Comparison of ENCODE assay signal across 12 cellular contexts in genomic region chr16:1537763-1538289, GRCh38. TPM values are rescaled to one million over a fixed set of nuclear protein-coding genes. Genes with fewer than 3 reads are reported as not detected.
A peak's percentile ranks its signal among the peaks of the same experiment; 100 is the strongest.
DNase-seq lines count a peak whose midpoint lies in the region; ATAC-seq and TF ChIP-seq lines count a peak whose summit lies in the region.
"Had no signal": no experiment of that assay in that cellular context is flagged by ENCODE, and none has a peak within 500 bp of the region (broad histone marks: within the 10 kb centered on the region; RNA-seq: fewer than 3 reads in every experiment).

No MANE protein-coding gene starts in this region.

- no peak for ATAC-seq in RWPE2 (ENCODE audit: low read depth)
- ATAC-seq in natural killer cell: peak in 1 of 3 donors; percentile 17

- H3K9me3 ChIP-seq in BE2C: no peaks in the 10 kb centered on the region
- no peaks in the 10 kb centered on the region for H3K9me3 ChIP-seq in RWPE2 (ENCODE audit: severe bottlenecking)
- no peaks in the 10 kb centered on the region for H3K9me3 ChIP-seq in Caco-2
- H3K9me3 ChIP-seq: ovary, tibial nerve had no signal

- DNase-seq in BE2C (peak; percentile 3), RWPE2 (ENCODE audit: low spot score) (peak; percentile 55), natural killer cell (no peak), hypothalamus (lab: John Stamatoyannopoulos, UW) (no peak), Caco-2 (no peak), NCI-H187 (lab: John Stamatoyannopoulos, UW) (no peak), NCI-H1092 treated with DMSO at 0.1 percent for 48 hours (lab: John Stamatoyannopoulos, UW) (no peak)

- H3K36me3 Mint-ChIP-seq in activated naive CD4-positive, alpha-beta T cell treated with anti-CD3 and anti-CD28 coated beads, Interleukin-2, amount 50 U/mL, for 24 hours: peaks cover 5% of the 10 kb centered on the region
- H3K36me3 Mint-ChIP-seq in natural killer cell (no peaks in the 10 kb centered on the region), Caco-2 (ENCODE audit: insufficient read depth, unreplicated experiment) (no peaks in the 10 kb centered on the region)

- H3K9me3 Mint-ChIP-seq in activated naive CD4-positive, alpha-beta T cell treated with anti-CD3 and anti-CD28 coated beads, Interleukin-2, amount 50 U/mL, for 24 hours: no peaks in the 10 kb centered on the region
- H3K9me3 Mint-ChIP-seq in natural killer cell (no peaks in the 10 kb centered on the region), Caco-2 (ENCODE audit: unreplicated experiment) (no peaks in the 10 kb centered on the region)

- no peak overlapping the region for H3K27ac ChIP-seq in RWPE2 (ENCODE audit: poor library complexity, severe bottlenecking)
- H3K27ac ChIP-seq: ovary, tibial nerve had no signal

- no peak for TF ChIP-seq CTCF in BE2C (IDR thresholded peaks at IDR 0.05; ENCODE audit: low read depth, low read length)
- no peak for TF ChIP-seq CTCF in RWPE2 (IDR thresholded peaks at IDR 0.05; ENCODE audit: poor library complexity, severe bottlenecking)
- no peak for TF ChIP-seq CTCF in natural killer cell (IDR thresholded peaks at IDR 0.05)
- no peak for TF ChIP-seq CTCF in Caco-2 (IDR thresholded peaks at IDR 0.05; ENCODE audit: insufficient read depth in 1 of 2, low read depth in 1 of 2, low read length in 1 of 2, severe bottlenecking in 1 of 2, unreplicated experiment in 1 of 2)

- peaks cover 6% of the 10 kb centered on the region for H3K36me3 ChIP-seq in BE2C
- H3K36me3 ChIP-seq in RWPE2 (ENCODE audit: low read depth): no peaks in the 10 kb centered on the region
- H3K36me3 ChIP-seq in Caco-2 (ENCODE audit: control insufficient read depth, insufficient read depth, low read length): no peaks in the 10 kb centered on the region
- H3K36me3 ChIP-seq: ovary had no signal

- H3K4me1 ChIP-seq in BE2C (peaks cover 16% of the 10 kb centered on the region), RWPE2 (ENCODE audit: insufficient read depth, poor library complexity, severe bottlenecking) (peaks cover under 1% of the 10 kb centered on the region), Caco-2 (no peaks in the 10 kb centered on the region)

- H3K27me3 Mint-ChIP-seq in activated naive CD4-positive, alpha-beta T cell treated with anti-CD3 and anti-CD28 coated beads, Interleukin-2, amount 50 U/mL, for 24 hours: no peaks in the 10 kb centered on the region
- H3K27me3 Mint-ChIP-seq in natural killer cell (ENCODE audit: low read depth in 2 of 2) (no peaks in the 10 kb centered on the region), Caco-2 (ENCODE audit: insufficient read depth, unreplicated experiment) (no peaks in the 10 kb centered on the region)

- H3K4me3 ChIP-seq in BE2C (ENCODE audit: low read depth, low read length): no peak overlapping the region
- no peak overlapping the region for H3K4me3 ChIP-seq in RWPE2 (ENCODE audit: severe bottlenecking)
- H3K4me3 ChIP-seq in Caco-2 (ENCODE audit: low read depth, low read length): no peak overlapping the region
- H3K4me3 ChIP-seq: ovary had no signal

- POLR2A ChIA-PET in Caco-2 (lab: Charles Lee): no interaction called here

- intact Hi-C loops in natural killer cell (cut with micrococcal nuclease) (no loop called here), Caco-2 (cut with micrococcal nuclease; ENCODE audit: unreplicated experiment) (no loop called here)

- CTCF ChIA-PET in Caco-2 (lab: Charles Lee): no interaction called here

- peaks cover 67% of the 10 kb centered on the region for H3K4me1 Mint-ChIP-seq in activated naive CD4-positive, alpha-beta T cell treated with anti-CD3 and anti-CD28 coated beads, Interleukin-2, amount 50 U/mL, for 24 hours
- H3K4me1 Mint-ChIP-seq in natural killer cell (peaks cover 38% of the 10 kb centered on the region in 2 donors), Caco-2 (ENCODE audit: low read depth, unreplicated experiment) (no peaks in the 10 kb centered on the region)

- no TSS peak for BruUV-seq in Caco-2 (replicated peaks; lab: Mats Ljungman, UMichigan)

- peak overlapping the region; percentile 99 for H3K4me3 Mint-ChIP-seq in activated naive CD4-positive, alpha-beta T cell treated with anti-CD3 and anti-CD28 coated beads, Interleukin-2, amount 50 U/mL, for 24 hours
- H3K4me3 Mint-ChIP-seq in natural killer cell (peak overlapping the region; percentile 52), Caco-2 (ENCODE audit: unreplicated experiment) (no peak overlapping the region)

- H3K27ac Mint-ChIP-seq in activated naive CD4-positive, alpha-beta T cell treated with anti-CD3 and anti-CD28 coated beads, Interleukin-2, amount 50 U/mL, for 24 hours: peak overlapping the region; percentile 98
- H3K27ac Mint-ChIP-seq in natural killer cell (peak overlapping the region; percentile 21 to 73), Caco-2 (ENCODE audit: unreplicated experiment) (no peak overlapping the region)

- no peaks in the 10 kb centered on the region for H3K27me3 ChIP-seq in BE2C
- H3K27me3 ChIP-seq in RWPE2 (ENCODE audit: insufficient read depth, poor library complexity, severe bottlenecking): no peaks in the 10 kb centered on the region
- no peaks in the 10 kb centered on the region for H3K27me3 ChIP-seq in Caco-2 (replicated peaks; ENCODE audit: control insufficient read depth, insufficient read depth, low read length)
- H3K27me3 ChIP-seq: ovary, tibial nerve had no signal

RNA-seq across cellular contexts. Expression of gene TMEM204, which starts 4.4 kb away (rescaled TPM):
- 21.0 TPM for polyA plus RNA-seq in BE2C (2012; ENCODE audit: insufficient read depth, insufficient read length, low read depth)
- total RNA-seq in natural killer cell (10 to 100 TPM in 1 of 3 donors, 1 to 10 TPM in 2; 3.3 to 14.1 (median 7.8) TPM), Caco-2 (2022) (not detected in 2 replicates)
- total RNA-seq: RPMI7951 had no signal

RNA-seq across cellular contexts. Expression of gene TELO2, which starts 44.7 kb away (rescaled TPM):
- 110 TPM for polyA plus RNA-seq in BE2C (2012; ENCODE audit: insufficient read depth, insufficient read length, low read depth)
- 10 to 100 TPM; 45.5 to 50.0 (median 46.5) TPM for total RNA-seq in natural killer cell
- total RNA-seq in Caco-2 (2022): 55.7 and 62.6 TPM in 2 replicates

RNA-seq across cellular contexts. Expression of gene PTX4, which starts 49.1 kb away (rescaled TPM):
- not detected for polyA plus RNA-seq in BE2C (2012; ENCODE audit: insufficient read depth, insufficient read length, low read depth)
- total RNA-seq in natural killer cell (under 1 TPM in 1 of 3 donors, not detected in 2; 0.31 TPM), Caco-2 (2022) (not detected in 2 replicates)
- total RNA-seq: RPMI7951, tibial nerve had no signal
- polyA plus RNA-seq: liver had no signal

Comparison
In these comparisons a context has a peak if more than half of its experiments do, and no peak if none do; other contexts are left out.
1. DNase-seq: peak in BE2C (single experiment) and RWPE2 (single experiment); none in natural killer cell (single experiment), hypothalamus (0 of 51), Caco-2 (0 of 2), NCI-H187 (0 of 2) and NCI-H1092 treated with DMSO at 0.1 percent for 48 hours (single experiment).